Comparison of ENCODE assay signal across 16 cellular contexts in the genomic region with DNA sequence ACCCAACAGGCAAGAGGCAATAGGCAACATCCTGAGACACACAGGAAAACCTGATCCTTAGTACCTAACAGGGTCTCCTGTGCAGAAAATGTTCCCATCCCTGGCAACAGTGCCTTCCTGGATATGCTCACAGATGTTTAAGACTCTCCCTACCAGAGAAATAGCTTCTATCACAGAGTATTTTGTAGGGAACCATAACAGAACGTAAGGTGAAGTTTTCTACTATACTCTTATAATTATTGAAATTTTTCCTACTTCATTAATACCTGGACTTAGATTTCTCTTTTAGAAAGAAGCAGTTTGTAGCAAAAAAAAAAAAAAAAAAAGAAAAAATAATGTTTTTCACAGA. TPM values are rescaled to one million over a fixed set of nuclear protein-coding genes. Genes with fewer than 3 reads are reported as not detected.
A peak's percentile ranks its signal among the peaks of the same experiment; 100 is the strongest.
DNase-seq lines count a peak whose midpoint lies in the region; TF ChIP-seq lines count a peak whose summit lies in the region.
"Had no signal": no experiment of that assay in that cellular context is flagged by ENCODE, and none has a peak within 500 bp of the region (broad histone marks: within the 10 kb centered on the region; RNA-seq: fewer than 3 reads in every experiment).

No MANE protein-coding gene starts in this region.

- no peak for TF ChIP-seq EP300 in transverse colon (IDR thresholded peaks at IDR 0.05; ENCODE audit: low read depth)

- no peaks in the 10 kb centered on the region for H3K36me3 ChIP-seq in transverse colon
- H3K36me3 ChIP-seq: sigmoid colon had no signal

- H3K9me3 ChIP-seq in transverse colon = no peaks in the 10 kb centered on the region
- H3K9me3 ChIP-seq: sigmoid colon had no signal

- H3K27me3 ChIP-seq in transverse colon (no peaks in the 10 kb centered on the region), dorsolateral prefrontal cortex (no peaks in the 10 kb centered on the region)
- H3K27me3 ChIP-seq: sigmoid colon had no signal

- H3K9me3 Mint-ChIP-seq in activated CD4-positive, alpha-beta T cell treated with anti-CD3 and anti-CD28 coated beads, Interleukin-2, amount 10 ng/mL, durations not matched to agents 24 days and 14 days = no peaks in the 10 kb centered on the region
- H3K9me3 Mint-ChIP-seq in IgD-negative memory B cell = peaks cover 0 to 5% (median 5%) of the 10 kb centered on the region in 3 donors
- H3K9me3 Mint-ChIP-seq in endothelial cell (ENCODE audit: unreplicated experiment) = no peaks in the 10 kb centered on the region
- H3K9me3 Mint-ChIP-seq: central memory CD8-positive, alpha-beta T cell; nephron progenitor cell had no signal

- peaks cover 12% of the 10 kb centered on the region for H3K4me1 Mint-ChIP-seq in activated CD4-positive, alpha-beta T cell treated with anti-CD3 and anti-CD28 coated beads, Interleukin-2, amount 10 ng/mL, durations not matched to agents 24 days and 14 days
- H3K4me1 Mint-ChIP-seq in IgD-negative memory B cell (peaks cover 19 to 22% (median 21%) of the 10 kb centered on the region in 3 donors), endothelial cell (ENCODE audit: unreplicated experiment) (no peaks in the 10 kb centered on the region)
- H3K4me1 Mint-ChIP-seq: central memory CD8-positive, alpha-beta T cell; nephron progenitor cell had no signal

- peaks cover 3 to 20% (median 5%) of the 10 kb centered on the region in 4 donors for H3K4me1 ChIP-seq in transverse colon

- TF ChIP-seq CTCF in fibroblast of villous mesenchyme (IDR thresholded peaks at IDR 0.05; ENCODE audit: insufficient read depth, low read depth, low read length) = no peak
- peak in 1 of 5 experiments; percentile 7 for TF ChIP-seq CTCF in transverse colon (IDR thresholded peaks at IDR 0.05)
- TF ChIP-seq CTCF in endothelial cell (IDR thresholded peaks at IDR 0.05; ENCODE audit: unreplicated experiment) = no peak
- TF ChIP-seq CTCF in dorsolateral prefrontal cortex (IDR thresholded peaks at IDR 0.05 in 54 of 56, conservative IDR thresholded peaks at IDR 0.05 in 2 of 56; ENCODE audit: low read depth in 1 of 56, partially characterized antibody in 56 of 56) = peak in 2 of 56 donors; percentile 2 to 4

- H3K4me3 Mint-ChIP-seq in activated CD4-positive, alpha-beta T cell treated with anti-CD3 and anti-CD28 coated beads, Interleukin-2, amount 10 ng/mL, durations not matched to agents 24 days and 14 days = peak overlapping the region; percentile 47
- H3K4me3 Mint-ChIP-seq in IgD-negative memory B cell = peak overlapping the region in 3 of 4 donors; percentile 64 to 92 (median 88)
- H3K4me3 Mint-ChIP-seq in endothelial cell (ENCODE audit: unreplicated experiment) = no peak overlapping the region
- H3K4me3 Mint-ChIP-seq: activated naive CD8-positive, alpha-beta T cell; central memory CD8-positive, alpha-beta T cell; nephron progenitor cell had no signal

- H3K27ac Mint-ChIP-seq in activated CD4-positive, alpha-beta T cell treated with anti-CD3 and anti-CD28 coated beads, Interleukin-2, amount 10 ng/mL, durations not matched to agents 24 days and 14 days = no peak overlapping the region
- H3K27ac Mint-ChIP-seq in IgD-negative memory B cell = peak overlapping the region; percentile 61 to 95 (median 84)
- H3K27ac Mint-ChIP-seq in endothelial cell (ENCODE audit: unreplicated experiment) = no peak overlapping the region
- H3K27ac Mint-ChIP-seq: activated naive CD8-positive, alpha-beta T cell; nephron progenitor cell had no signal

- no peak for DNase-seq in activated CD4-positive, alpha-beta T cell treated with anti-CD3 and anti-CD28 coated beads, Interleukin-2, amount 10 ng/mL, durations not matched to agents 24 days and 14 days
- no peak for DNase-seq in activated CD4-positive, alpha-beta T cell treated with anti-CD3 and anti-CD28 coated beads for 1 hour
- DNase-seq in fibroblast of villous mesenchyme (ENCODE audit: low read depth) (no peak), transverse colon (no peak), endothelial cell (ENCODE audit: low spot score) (no peak), AG20443 (ENCODE audit: low spot score) (no peak), dorsolateral prefrontal cortex (no peak)
- DNase-seq: NCI-H1092 treated with DMSO at 0.1 percent for 48 hours; sigmoid colon; stimulated activated naive CD4-positive, alpha-beta T cell had no signal

- H3K4me3 ChIP-seq in fibroblast of villous mesenchyme (ENCODE audit: low read depth, low read length) (peak overlapping the region; percentile 31), transverse colon (no peak overlapping the region), dorsolateral prefrontal cortex (peak overlapping the region in 1 of 59 donors; percentile 34)
- H3K4me3 ChIP-seq: sigmoid colon had no signal

- H3K27ac ChIP-seq in transverse colon (peak overlapping the region; percentile 7 to 35 (median 26)), dorsolateral prefrontal cortex (peak overlapping the region in 2 of 59 donors; percentile 43 to 53)
- H3K27ac ChIP-seq: sigmoid colon had no signal

- in situ Hi-C loops in transverse colon (cut with MboI; ENCODE audit: low pct_ligation_motif_present in 1 of 4, low pct_unique_long_range_greater_than_20kb in 1 of 4, low sequenced_read_pairs in 3 of 4) = loop anchor here (10.0 to 25.0 kb wide), 4 partner anchors 234 to 412 kb away; no protein-coding TSS in a partner anchor

- H3K27me3 Mint-ChIP-seq in activated CD4-positive, alpha-beta T cell treated with anti-CD3 and anti-CD28 coated beads, Interleukin-2, amount 10 ng/mL, durations not matched to agents 24 days and 14 days = peaks cover 3% of the 10 kb centered on the region
- H3K27me3 Mint-ChIP-seq in IgD-negative memory B cell (peaks cover 1% of the 10 kb centered on the region), endothelial cell (ENCODE audit: unreplicated experiment) (no peaks in the 10 kb centered on the region)
- H3K27me3 Mint-ChIP-seq: central memory CD8-positive, alpha-beta T cell had no signal

- intact Hi-C loops in activated CD4-positive, alpha-beta T cell treated with anti-CD3 and anti-CD28 coated beads, Interleukin-2, amount 10 ng/mL, durations not matched to agents 24 days and 14 days (cut with micrococcal nuclease) = loop anchor here (2.0 kb wide), 1 partner anchor 246 kb away; no protein-coding TSS in a partner anchor
- intact Hi-C loops in transverse colon (cut with DNase I; ENCODE audit: low total_unique reads) = loop anchor here (5.0 kb wide), 1 partner anchor 219 kb away; the partner anchor contains the start of genes LOC128125822 and PTP4A1
- intact Hi-C loops in dorsolateral prefrontal cortex (cut with DNase I) = loop anchor here (2.0 to 10.0 kb wide), 5 partner anchors 220 to 449 kb away; partner anchors contain the start of genes LOC128125822 (in 2 of the 2), PTP4A1 (in 2 of the 2) and PHF3 (in 1 of the 2)

- H3K36me3 Mint-ChIP-seq in activated CD4-positive, alpha-beta T cell treated with anti-CD3 and anti-CD28 coated beads, Interleukin-2, amount 10 ng/mL, durations not matched to agents 24 days and 14 days (ENCODE audit: low read depth) = no peaks in the 10 kb centered on the region
- no peaks in the 10 kb centered on the region for H3K36me3 Mint-ChIP-seq in IgD-negative memory B cell
- H3K36me3 Mint-ChIP-seq in endothelial cell (ENCODE audit: low read depth, unreplicated experiment) = no peaks in the 10 kb centered on the region
- H3K36me3 Mint-ChIP-seq: activated naive CD8-positive, alpha-beta T cell had no signal

- no peak for TF ChIP-seq POLR2A in transverse colon (IDR thresholded peaks at IDR 0.05)

- 81 to 86% methylated on average over 1 of the region's 1 CpG for WGBS in transverse colon (ENCODE audit: low coverage in 1 of 2), 2 donors

RNA-seq across cellular contexts. Expression of gene LGSN, which starts 33.5 kb away (rescaled TPM):
- total RNA-seq in activated CD4-positive, alpha-beta T cell treated with anti-CD3 and anti-CD28 coated beads, Interleukin-2, amount 10 ng/mL, durations not matched to agents 24 days and 14 days = not detected in 2 replicates
- polyA plus RNA-seq in IgD-negative memory B cell = not detected
- total RNA-seq in fibroblast of villous mesenchyme (under 0.01 and 0.32 TPM in 2 replicates), transverse colon (1 to 10 TPM in 1 of 4 donors, under 1 TPM in 1, not detected in 2; 0.32 to 2.4 TPM), endothelial cell (ENCODE audit: unreplicated experiment) (not detected), dorsolateral prefrontal cortex (under 1 TPM in 14 of 120 experiments, not detected in 106; 0.09 to 0.51 (median 0.24) TPM)
- total RNA-seq: Calu3, epithelial cell of proximal tubule, sigmoid colon had no signal

Comparison
In these comparisons a context has a peak if more than half of its experiments do, and no peak if none do; other contexts are left out.
1. H3K27ac Mint-ChIP-seq: peak in IgD-negative memory B cell (3 of 3); none in activated CD4-positive, alpha-beta T cell treated with anti-CD3 and anti-CD28 coated beads, Interleukin-2, amount 10 ng/mL, durations not matched to agents 24 days and 14 days (single experiment) and endothelial cell (single experiment).